ENCODE assay signal across 21 cellular contexts in genomic region chr13:64556391-64556790, GRCh38.
DNase-seq lines count a peak whose midpoint lies in the region; FAIRE-seq and TF ChIP-seq lines count a peak whose summit lies in the region.
"Had no signal": no experiment of that assay in that cellular context is flagged by ENCODE, and none has a peak within 500 bp of the region (broad histone marks: within the 10 kb centered on the region; RNA-seq: fewer than 3 reads in every experiment).

No MANE protein-coding gene starts in this region.

- no peaks in the 10 kb centered on the region for H3K27me3 Mint-ChIP-seq in astrocyte (ENCODE audit: low read depth, unreplicated experiment)
- H3K27me3 Mint-ChIP-seq in CD14-positive monocyte (ENCODE audit: low read depth in 3 of 3), result no peaks in the 10 kb centered on the region
- H3K27me3 Mint-ChIP-seq: IgD-negative memory B cell had no signal

- TF ChIP-seq POLR2A in thyroid gland (IDR thresholded peaks at IDR 0.05), result no peak

- H3K27ac ChIP-seq in Karpas-422 (ENCODE audit: low read length) (no peak overlapping the region), astrocyte (ENCODE audit: low read depth, low read length) (no peak overlapping the region), thyroid gland (no peak overlapping the region)

- H3K4me1 Mint-ChIP-seq in astrocyte (ENCODE audit: low read depth, unreplicated experiment) (peaks cover 3% of the 10 kb centered on the region), CD14-positive monocyte (no peaks in the 10 kb centered on the region)
- H3K4me1 Mint-ChIP-seq: IgD-negative memory B cell had no signal

- no peaks in the 10 kb centered on the region for H3K9me3 ChIP-seq in Karpas-422 (ENCODE audit: low read length)
- H3K9me3 ChIP-seq in astrocyte (ENCODE audit: insufficient read depth, low read depth, low read length), result no peaks in the 10 kb centered on the region
- no peaks in the 10 kb centered on the region for H3K9me3 ChIP-seq in thyroid gland
- H3K9me3 ChIP-seq: BE2C had no signal

- H3K79me2 ChIP-seq in Karpas-422 (ENCODE audit: low read length), result no peaks in the 10 kb centered on the region
- H3K79me2 ChIP-seq in astrocyte (ENCODE audit: insufficient read depth, low read length), result no peaks in the 10 kb centered on the region

- no peak for FAIRE-seq in astrocyte (lab: Jason Lieb, UNC)
- FAIRE-seq: D721Med, H54 had no signal

- H2AFZ ChIP-seq in Karpas-422 (ENCODE audit: low read length), result peak overlapping the region; percentile 60; the same call in 1 of the 2 replicates
- H2AFZ ChIP-seq in astrocyte (ENCODE audit: low read depth, low read length), result no peak overlapping the region

- H3K36me3 Mint-ChIP-seq in astrocyte (ENCODE audit: low read depth, unreplicated experiment) (no peaks in the 10 kb centered on the region), CD14-positive monocyte (no peaks in the 10 kb centered on the region)
- H3K36me3 Mint-ChIP-seq: CD8-positive, alpha-beta T cell; IgD-negative memory B cell had no signal

- H4K20me1 ChIP-seq in Karpas-422 (ENCODE audit: insufficient read depth, low read depth, low read length) (no peaks in the 10 kb centered on the region), astrocyte (ENCODE audit: insufficient read depth, low read length) (no peaks in the 10 kb centered on the region)

- H3K27me3 ChIP-seq in Karpas-422 (ENCODE audit: low read length) (no peaks in the 10 kb centered on the region), astrocyte (ENCODE audit: insufficient read depth, low read length) (no peaks in the 10 kb centered on the region), thyroid gland (no peaks in the 10 kb centered on the region)
- H3K27me3 ChIP-seq: BE2C had no signal

- no peaks in the 10 kb centered on the region for H3K4me1 ChIP-seq in Karpas-422 (ENCODE audit: low read length)
- no peaks in the 10 kb centered on the region for H3K4me1 ChIP-seq in astrocyte (ENCODE audit: insufficient read depth, low read length)
- H3K4me1 ChIP-seq in thyroid gland, result no peaks in the 10 kb centered on the region
- H3K4me1 ChIP-seq: BE2C had no signal

- H3K27ac Mint-ChIP-seq in astrocyte (ENCODE audit: unreplicated experiment) (no peak overlapping the region), CD14-positive monocyte (no peak overlapping the region)
- H3K27ac Mint-ChIP-seq: CD8-positive, alpha-beta T cell; IgD-negative memory B cell had no signal

- H3K9me3 Mint-ChIP-seq in astrocyte (ENCODE audit: unreplicated experiment), result no peaks in the 10 kb centered on the region
- H3K9me3 Mint-ChIP-seq in CD14-positive monocyte, result peaks cover 2 to 8% (median 4%) of the 10 kb centered on the region in 7 donors

- TF ChIP-seq CTCF in astrocyte (IDR thresholded peaks at IDR 0.05; ENCODE audit: insufficient read depth, low read depth, low read length) (no peak), CD14-positive monocyte (IDR thresholded peaks at IDR 0.05) (no peak), thyroid gland (IDR thresholded peaks at IDR 0.05) (no peak)

- H3K9ac ChIP-seq in Karpas-422 (ENCODE audit: low read length), result no peak overlapping the region
- no peak overlapping the region for H3K9ac ChIP-seq in astrocyte (ENCODE audit: low read length)

- H3K4me3 Mint-ChIP-seq in astrocyte (ENCODE audit: unreplicated experiment) (no peak overlapping the region), CD14-positive monocyte (no peak overlapping the region)
- H3K4me3 Mint-ChIP-seq: CD8-positive, alpha-beta T cell; IgD-negative memory B cell had no signal

- DNase-seq in ELR (ENCODE audit: low read depth), result peak; percentile 19
- no peak for DNase-seq in Karpas-422
- DNase-seq in astrocyte (ENCODE audit: low read depth), result peak; percentile 59
- peak; percentile 19 for DNase-seq in iris pigment epithelial cell (ENCODE audit: low read depth)
- no peak for DNase-seq in CD14-positive monocyte (ENCODE audit: low spot score)
- DNase-seq in activated naive CD4-positive, alpha-beta T cell (lab: John Stamatoyannopoulos, UW), result no peak
- DNase-seq in thyroid gland, result no peak
- no peak for DNase-seq in NCI-H526 treated with DMSO at 0.1 percent for 48 hours (lab: John Stamatoyannopoulos, UW)
- DNase-seq: ACHN; BE2C; CD8-positive, alpha-beta T cell; DMS79; GDM1; NCI-H1105 treated with DMSO at 0.1 percent for 48 hours; NCI-H187; NCI-H69; OCI-M1; RPMI8226 had no signal

- no peaks in the 10 kb centered on the region for H3K36me3 ChIP-seq in Karpas-422 (ENCODE audit: insufficient read depth, low read length)
- H3K36me3 ChIP-seq in astrocyte (ENCODE audit: insufficient read depth, low read length), result no peaks in the 10 kb centered on the region
- no peaks in the 10 kb centered on the region for H3K36me3 ChIP-seq in thyroid gland
- H3K36me3 ChIP-seq: BE2C had no signal

- intact Hi-C loops in CD14-positive monocyte (cut with micrococcal nuclease), result no loop called here
- intact Hi-C loops in thyroid gland (cut with DNase I), result no loop called here

- H3K4me2 ChIP-seq in Karpas-422 (ENCODE audit: low read depth, low read length, poor library complexity, severe bottlenecking) (no peak overlapping the region), astrocyte (ENCODE audit: low read length) (peak overlapping the region; percentile 15)

- H3K4me3 ChIP-seq in Karpas-422 (ENCODE audit: low read length) (no peak overlapping the region), astrocyte (ENCODE audit: insufficient read depth, low read depth, low read length) (no peak overlapping the region), thyroid gland (replicated peaks in 1 of 3) (no peak overlapping the region)

- no peaks in the 10 kb centered on the region for H3K9me2 ChIP-seq in Karpas-422 (replicated peaks; ENCODE audit: insufficient read depth, low read length)

Comparison
In these comparisons a context has a peak if more than half of its experiments do, and no peak if none do; other contexts are left out.
1. DNase-seq: peak in ELR (single experiment), astrocyte (single experiment) and iris pigment epithelial cell (single experiment); none in Karpas-422 (single experiment), CD14-positive monocyte (single experiment), activated naive CD4-positive, alpha-beta T cell (0 of 4), thyroid gland (0 of 2) and NCI-H526 treated with DMSO at 0.1 percent for 48 hours (single experiment).